In genomic region chr17:42744806-42745617, GRCh38 we compare ENCODE assay signal across 8 cellular contexts. TPM values are rescaled to one million over a fixed set of nuclear protein-coding genes. Genes with fewer than 3 reads are reported as not detected.
A peak's percentile ranks its signal among the peaks of the same experiment; 100 is the strongest.
DNase-seq lines count a peak whose midpoint lies in the region; ATAC-seq lines count a peak whose summit lies in the region.

Gene EZH1 (minus strand): TSS chr17:42745040. CDS start chr17:42728941, 16,099 bp downstream.

- no peaks in the 10 kb centered on the region for H3K9me3 Mint-ChIP-seq in naive B cell
- H3K9me3 Mint-ChIP-seq in stimulated activated effector memory CD8-positive, alpha-beta T cell treated with anti-CD3 and anti-CD28 coated beads, Interleukin-12 subunit alpha, Interleukin-12 subunit beta, amount 100 ng/mL, for 72 hours = no peaks in the 10 kb centered on the region

- H3K4me1 Mint-ChIP-seq in naive B cell = peaks cover 20 to 39% (median 29%) of the 10 kb centered on the region in 3 donors
- peaks cover 8% of the 10 kb centered on the region for H3K4me1 Mint-ChIP-seq in stimulated activated effector memory CD8-positive, alpha-beta T cell treated with anti-CD3 and anti-CD28 coated beads, Interleukin-12 subunit alpha, Interleukin-12 subunit beta, amount 100 ng/mL, for 72 hours

- H3K4me3 Mint-ChIP-seq in naive B cell = peak within 1 kb of the TSS; percentile 85 to 95 (median 91)
- peak within 1 kb of the TSS; percentile 87 for H3K4me3 Mint-ChIP-seq in stimulated activated effector memory CD8-positive, alpha-beta T cell treated with anti-CD3 and anti-CD28 coated beads, Interleukin-12 subunit alpha, Interleukin-12 subunit beta, amount 100 ng/mL, for 72 hours

- DNase-seq in DMS53 (lab: John Stamatoyannopoulos, UW) = peak; percentile 98
- peak; percentile 84 for DNase-seq in Kasumi-1 (lab: John Stamatoyannopoulos, UW)
- peak; percentile 96 for DNase-seq in RPMI8226
- DNase-seq in activated T-helper 1 cell treated with anti-CD3 and anti-CD28 coated beads, Interleukin-2, amount 50 U/mL, for 16 hours (ENCODE audit: low read depth in 1 of 2, low spot score in 1 of 2) = peak; percentile 76 to 93
- peak; percentile 85 for DNase-seq in fibroblast of gingiva (ENCODE audit: low read depth)
- DNase-seq in naive B cell = peak; percentile 95
- DNase-seq in stimulated activated effector memory CD8-positive, alpha-beta T cell treated with anti-CD3 and anti-CD28 coated beads, Interleukin-12 subunit alpha, Interleukin-12 subunit beta, amount 100 ng/mL, for 72 hours (ENCODE audit: low spot score in 2 of 2) = peak; percentile 94 to 96

- peak within 1 kb of the TSS; percentile 84 to 94 (median 92) for H3K27ac Mint-ChIP-seq in naive B cell
- H3K27ac Mint-ChIP-seq in stimulated activated effector memory CD8-positive, alpha-beta T cell treated with anti-CD3 and anti-CD28 coated beads, Interleukin-12 subunit alpha, Interleukin-12 subunit beta, amount 100 ng/mL, for 72 hours = peak within 1 kb of the TSS; percentile 94

- H3K27me3 Mint-ChIP-seq in naive B cell = peaks cover 5 to 21% (median 9%) of the 10 kb centered on the region in 3 donors

- ATAC-seq in GM21723 (IDR thresholded peaks at IDR 0.05; ENCODE audit: unreplicated experiment) (peak; percentile 72), naive B cell (ENCODE audit: low read depth in 2 of 2) (peak; percentile 85 to 87)
- ATAC-seq in stimulated activated effector memory CD8-positive, alpha-beta T cell treated with anti-CD3 and anti-CD28 coated beads, Interleukin-12 subunit alpha, Interleukin-12 subunit beta, amount 100 ng/mL, for 72 hours = peak; percentile 95

- no peaks in the 10 kb centered on the region for H3K36me3 Mint-ChIP-seq in naive B cell
- peaks cover 18% of the 10 kb centered on the region for H3K36me3 Mint-ChIP-seq in stimulated activated effector memory CD8-positive, alpha-beta T cell treated with anti-CD3 and anti-CD28 coated beads, Interleukin-12 subunit alpha, Interleukin-12 subunit beta, amount 100 ng/mL, for 72 hours

RNA-seq across cellular contexts. Expression of gene EZH1, which starts in this region (rescaled TPM):
- 10 to 100 TPM in 5 of 6 donors, 1 to 10 TPM in 1; 8.2 to 63.4 (median 47.3) TPM for polyA plus RNA-seq in naive B cell (ENCODE audit: low read depth in 6 of 6)

Comparison
In these comparisons a context has a peak if more than half of its experiments do, and no peak if none do; other contexts are left out.
1. Peak in every context shown above with its lines: DNase-seq and ATAC-seq.